In the genomic region with DNA sequence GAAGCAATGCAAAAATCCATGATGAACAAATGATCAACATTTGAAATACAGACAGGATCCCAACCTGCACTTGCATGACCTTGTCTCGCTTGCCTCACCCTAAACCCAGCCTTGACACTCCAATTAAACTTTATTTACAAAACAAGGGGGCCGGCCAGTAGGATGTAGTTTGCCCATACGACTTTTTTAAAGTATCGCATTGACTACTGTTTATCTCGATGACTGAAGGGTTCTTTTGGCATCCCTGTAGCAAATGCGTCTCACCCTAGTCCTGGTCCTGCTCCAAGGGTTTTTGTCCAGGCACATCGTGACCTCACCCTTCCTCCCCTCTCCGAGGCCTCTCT, we compare ENCODE assay signal across 8 cellular contexts. TPM values are rescaled to one million over a fixed set of nuclear protein-coding genes. Genes with fewer than 3 reads are reported as not detected.
DNase-seq lines count a peak whose midpoint lies in the region; ATAC-seq, FAIRE-seq and TF ChIP-seq lines count a peak whose summit lies in the region.

No MANE protein-coding gene starts in this region.

- H3K36me3 ChIP-seq in HUES6 (ENCODE audit: control insufficient read depth, insufficient read depth, low read length) (peaks cover 21% of the 10 kb centered on the region), bronchial epithelial cell (ENCODE audit: control insufficient read depth, insufficient read depth, low read length) (peaks cover 11% of the 10 kb centered on the region), muscle layer of duodenum (ENCODE audit: control insufficient read depth in 1 of 2, insufficient read depth in 2 of 2, low read length in 2 of 2) (peaks cover 10 to 12% of the 10 kb centered on the region in 2 donors)

- POLR2A ChIA-PET in AG04449 (lab: Yijun Ruan, JAX) (interaction anchor here (0.6 to 1.1 kb wide), 2 partner anchors 8 to 44 kb away, joined by 3 to 4 read pairs; no protein-coding TSS in a partner anchor), GM10248 (lab: Yijun Ruan, JAX) (interaction anchor here (0.6 to 1.0 kb wide), 3 partner anchors 15 to 324 kb away, joined by 3 read pairs; a partner anchor contains a TSS)

- no peak for ATAC-seq in GM19351 (IDR thresholded peaks at IDR 0.05; ENCODE audit: unreplicated experiment)

- H3K27me3 ChIP-seq in HUES6 (ENCODE audit: control insufficient read depth, insufficient read depth, low read length) (no peaks in the 10 kb centered on the region; the same call in 1 of the 2 replicates), bronchial epithelial cell (ENCODE audit: control insufficient read depth, insufficient read depth, low read length) (no peaks in the 10 kb centered on the region), muscle layer of duodenum (ENCODE audit: low read depth, low read length) (no peaks in the 10 kb centered on the region)

- DNase-seq in AG04449 (ENCODE audit: low read depth, low spot score) (no peak), bronchial epithelial cell (ENCODE audit: low read depth) (no peak), GM10248 (ENCODE audit: extremely low spot score) (no peak), NCI-H146 (lab: John Stamatoyannopoulos, UW) (no peak), DMS53 (lab: John Stamatoyannopoulos, UW) (no peak)

- CTCF ChIA-PET in AG04449 (lab: Yijun Ruan, JAX) = interaction anchor here (0.8 kb wide), 1 partner anchor 8 kb away, joined by 3 read pairs; no protein-coding TSS in a partner anchor
- CTCF ChIA-PET in GM10248 (lab: Yijun Ruan, JAX) = interaction anchor here (0.7 to 2.8 kb wide), 4 partner anchors 13 to 44 kb away, joined by 4 to 14 read pairs (median 4); no protein-coding TSS in a partner anchor

- TF ChIP-seq CTCF in AG04449 (IDR thresholded peaks at IDR 0.05; ENCODE audit: insufficient read depth, low read length, missing control alignments) (no peak), bronchial epithelial cell (IDR thresholded peaks at IDR 0.05; ENCODE audit: insufficient read depth, low read length, severe bottlenecking) (no peak), GM10248 (IDR thresholded peaks at IDR 0.05; ENCODE audit: control extremely low read depth, extremely low read depth, low read depth, missing control alignments) (no peak)

- no peak overlapping the region for H3K27ac ChIP-seq in HUES6 (ENCODE audit: low read depth, low read length)
- H3K27ac ChIP-seq in muscle layer of duodenum (ENCODE audit: low read length) = no peak overlapping the region

- peaks cover 7% of the 10 kb centered on the region; the same call in 1 of the 2 replicates for H3K4me1 ChIP-seq in HUES6 (ENCODE audit: control insufficient read depth, insufficient read depth, low read length)
- H3K4me1 ChIP-seq in muscle layer of duodenum (ENCODE audit: control insufficient read depth in 1 of 2, insufficient read depth in 2 of 2, low read length in 2 of 2) = no peaks in the 10 kb centered on the region

- H3K9me3 ChIP-seq in HUES6 (ENCODE audit: control insufficient read depth, insufficient read depth, low read depth, low read length) (no peaks in the 10 kb centered on the region; the same call in 1 of the 2 replicates), muscle layer of duodenum (ENCODE audit: control insufficient read depth in 1 of 2, low read length in 2 of 2) (no peaks in the 10 kb centered on the region)

- H3K9ac ChIP-seq in HUES6 (ENCODE audit: low read length) = no peak overlapping the region

- peak overlapping the region; percentile 55 for H3K4me3 ChIP-seq in AG04449 (ENCODE audit: low read depth, low read length)
- H3K4me3 ChIP-seq in HUES6 (ENCODE audit: low read depth, low read length) = peak overlapping the region; percentile 54
- H3K4me3 ChIP-seq in bronchial epithelial cell (ENCODE audit: low read depth, low read length) = peak overlapping the region; percentile 82
- peak overlapping the region; percentile 11 to 77 for H3K4me3 ChIP-seq in muscle layer of duodenum (ENCODE audit: low read depth in 1 of 2, low read length in 2 of 2)

- no peak for FAIRE-seq in bronchial epithelial cell (lab: Jason Lieb, UNC)

RNA-seq across cellular contexts. Expression of a gene that starts 0.4 kb away (rescaled TPM):
- total RNA-seq in bronchial epithelial cell = 486 and 551 TPM in 2 replicates
